8 cellular contexts compared by ENCODE assay signal in genomic region chr2:6773007-6773693, GRCh38.
A peak's percentile ranks its signal among the peaks of the same experiment; 100 is the strongest.
DNase-seq lines count a peak whose midpoint lies in the region; ATAC-seq lines count a peak whose summit lies in the region.

No MANE protein-coding gene starts in this region.

- intact Hi-C loops in activated CD4-positive, alpha-beta memory T cell treated with anti-CD3 and anti-CD28 coated beads for 36 hours (cut with micrococcal nuclease) = no loop called here

- peaks cover 4% of the 10 kb centered on the region for H3K4me1 Mint-ChIP-seq in activated CD4-positive, alpha-beta memory T cell treated with anti-CD3 and anti-CD28 coated beads for 36 hours (ENCODE audit: low read depth)

- H3K27ac Mint-ChIP-seq in activated CD4-positive, alpha-beta memory T cell treated with anti-CD3 and anti-CD28 coated beads for 36 hours = no peak overlapping the region

- no peak overlapping the region for H3K4me3 Mint-ChIP-seq in activated CD4-positive, alpha-beta memory T cell treated with anti-CD3 and anti-CD28 coated beads for 36 hours

- peaks cover 18% of the 10 kb centered on the region for H3K27me3 Mint-ChIP-seq in activated CD4-positive, alpha-beta memory T cell treated with anti-CD3 and anti-CD28 coated beads for 36 hours

- peak; percentile 62 for DNase-seq in CD1c-positive myeloid dendritic cell (ENCODE audit: extremely low spot score)
- peak; percentile 60 for DNase-seq in GM19238 (ENCODE audit: insufficient read length, low spot score)
- DNase-seq in NCI-H446 treated with DMSO at 0.1 percent for 48 hours (lab: John Stamatoyannopoulos, UW) = peak; percentile 55
- peak; percentile 77 for DNase-seq in activated CD4-positive, alpha-beta memory T cell treated with anti-CD3 and anti-CD28 coated beads for 36 hours
- peak; percentile 49 for DNase-seq in effector CD8-positive, alpha-beta T cell (lab: John Stamatoyannopoulos, UW)
- DNase-seq in midbrain (lab: John Stamatoyannopoulos, UW) = peak; percentile 70
- DNase-seq in stimulated activated CD8-positive, alpha-beta memory T cell treated with anti-CD3 and anti-CD28 coated beads, Interleukin-7, amount 100 ng/mL, for 1 hour (ENCODE audit: low read depth in 2 of 2) = peak; percentile 45 to 58

- CTCF ChIA-PET in activated CD4-positive, alpha-beta memory T cell treated with anti-CD3 and anti-CD28 coated beads for 36 hours (lab: Charles Lee) = interaction anchor here (0.8 to 1.4 kb wide), 10 partner anchors 11 to 792 kb away, joined by 3 to 5 read pairs (median 3); no protein-coding TSS in a partner anchor

- ATAC-seq in HG03196 (IDR thresholded peaks at IDR 0.05; ENCODE audit: unreplicated experiment) = peak; percentile 89

- H3K36me3 Mint-ChIP-seq in activated CD4-positive, alpha-beta memory T cell treated with anti-CD3 and anti-CD28 coated beads for 36 hours = no peaks in the 10 kb centered on the region

- no peaks in the 10 kb centered on the region for H3K9me3 Mint-ChIP-seq in activated CD4-positive, alpha-beta memory T cell treated with anti-CD3 and anti-CD28 coated beads for 36 hours

- POLR2A ChIA-PET in activated CD4-positive, alpha-beta memory T cell treated with anti-CD3 and anti-CD28 coated beads for 36 hours (lab: Charles Lee) = no interaction called here

Comparison
In these comparisons a context has a peak if more than half of its experiments do, and no peak if none do; other contexts are left out.
1. Peak in every context shown above with its lines: DNase-seq and ATAC-seq.